ENCODE assay signal across 33 cellular contexts in genomic region chr2:184767059-184767458, GRCh38.
"Had no signal": no experiment of that assay in that cellular context is flagged by ENCODE, and none has a peak within 500 bp of the region (broad histone marks: within the 10 kb centered on the region; RNA-seq: fewer than 3 reads in every experiment).

No MANE protein-coding gene starts in this region.

- H3K27ac ChIP-seq: adrenal gland, body of pancreas, colonic mucosa, esophagus squamous epithelium, lower lobe of right lung, parathyroid adenoma, psoas muscle, sigmoid colon, uterus had no signal

- H3K9me3 ChIP-seq: adrenal gland, body of pancreas, colonic mucosa, lower lobe of right lung, psoas muscle, sigmoid colon, uterus had no signal

- H2AFZ ChIP-seq: parathyroid adenoma had no signal

- H3K9ac ChIP-seq: parathyroid adenoma had no signal

- DNase-seq: activated CD4-positive, alpha-beta memory T cell treated with anti-CD3 and anti-CD28 coated beads for 36 hours; activated CD4-positive, alpha-beta T cell treated with anti-CD3 and anti-CD28 coated beads, Interleukin-2, amount 10 ng/mL, durations not matched to agents 24 days and 14 days; activated CD4-positive, CD25-positive, alpha-beta regulatory T cell treated with anti-CD3 and anti-CD28 coated beads, Interleukin-2, amount 50 U/mL, for 72 hours; activated CD8-positive, alpha-beta memory T cell treated with anti-CD3 and anti-CD28 coated beads, Interleukin-2, amount 50 U/mL, for 4 hours; activated effector memory CD4-positive, alpha-beta T cell treated with anti-CD3 and anti-CD28 coated beads, Interleukin-2, amount 50 U/mL, for 16 hours; activated naive CD4-positive, alpha-beta T cell treated with anti-CD3 and anti-CD28 coated beads for 36 hours; activated naive CD8-positive, alpha-beta T cell treated with anti-CD3 and anti-CD28 coated beads for 36 hours; activated T-cell treated with anti-CD3 and anti-CD28 coated beads, Interleukin-2, amount 50 U/mL, for 1 hour; adrenal gland; aorta; body of pancreas; colonic mucosa; effector memory CD8-positive, alpha-beta T cell; esophagus squamous epithelium; kidney glomerular epithelial cell; lower lobe of right lung; mesenchymal stem cell; naive thymus-derived CD8-positive, alpha-beta T cell; occipital lobe; psoas muscle; sigmoid colon; small intestine; stimulated activated CD4-positive, alpha-beta T cell treated with anti-CD3 and anti-CD28 coated beads, Interleukin-4, amount 100 ng/mL, for 24 hours; substantia nigra; T-helper 9 cell; uterus had no signal

- H3K27ac Mint-ChIP-seq: activated CD4-positive, alpha-beta memory T cell treated with anti-CD3 and anti-CD28 coated beads for 36 hours; activated CD4-positive, alpha-beta T cell treated with anti-CD3 and anti-CD28 coated beads, Interleukin-2, amount 10 ng/mL, durations not matched to agents 24 days and 14 days; activated naive CD4-positive, alpha-beta T cell treated with anti-CD3 and anti-CD28 coated beads for 36 hours; activated naive CD8-positive, alpha-beta T cell treated with anti-CD3 and anti-CD28 coated beads for 36 hours; activated T-helper 1 cell treated with anti-CD3 and anti-CD28 coated beads, Interleukin-12 subunit alpha, Interleukin-12 subunit beta, Interleukin-2, Interleukin-4 antibody, amounts not matched to agents 30 ng/mL and 10 ng/mL and 1 ng/mL, durations not matched to agents 14 hours and 24 hours and 36 hours; effector memory CD8-positive, alpha-beta T cell; naive thymus-derived CD8-positive, alpha-beta T cell; stimulated activated effector memory CD8-positive, alpha-beta T cell treated with anti-CD3 and anti-CD28 coated beads, Interleukin-12 subunit alpha, Interleukin-12 subunit beta, amount 100 ng/mL, for 72 hours; stimulated activated naive CD8-positive, alpha-beta T cell treated with anti-CD3 and anti-CD28 coated beads, Interleukin-15, Interleukin-2, amounts not matched to agents 100 ng/mL and 50 ng/mL, for 24 hours; type B pancreatic cell had no signal

- H3K4me3 Mint-ChIP-seq: activated CD4-positive, alpha-beta memory T cell treated with anti-CD3 and anti-CD28 coated beads for 36 hours; activated CD4-positive, alpha-beta T cell treated with anti-CD3 and anti-CD28 coated beads, Interleukin-2, amount 10 ng/mL, durations not matched to agents 24 days and 14 days; activated naive CD4-positive, alpha-beta T cell treated with anti-CD3 and anti-CD28 coated beads for 36 hours; activated naive CD8-positive, alpha-beta T cell treated with anti-CD3 and anti-CD28 coated beads for 36 hours; activated T-helper 1 cell treated with anti-CD3 and anti-CD28 coated beads, Interleukin-12 subunit alpha, Interleukin-12 subunit beta, Interleukin-2, Interleukin-4 antibody, amounts not matched to agents 30 ng/mL and 10 ng/mL and 1 ng/mL, durations not matched to agents 14 hours and 24 hours and 36 hours; effector memory CD8-positive, alpha-beta T cell; naive thymus-derived CD8-positive, alpha-beta T cell; neural crest cell; stimulated activated effector memory CD8-positive, alpha-beta T cell treated with anti-CD3 and anti-CD28 coated beads, Interleukin-12 subunit alpha, Interleukin-12 subunit beta, amount 100 ng/mL, for 72 hours; stimulated activated naive CD8-positive, alpha-beta T cell treated with anti-CD3 and anti-CD28 coated beads, Interleukin-15, Interleukin-2, amounts not matched to agents 100 ng/mL and 50 ng/mL, for 24 hours; type B pancreatic cell had no signal

- H3K4me1 Mint-ChIP-seq: activated CD4-positive, alpha-beta T cell treated with anti-CD3 and anti-CD28 coated beads, Interleukin-2, amount 10 ng/mL, durations not matched to agents 24 days and 14 days; activated naive CD8-positive, alpha-beta T cell treated with anti-CD3 and anti-CD28 coated beads for 36 hours; neural crest cell; stimulated activated effector memory CD8-positive, alpha-beta T cell treated with anti-CD3 and anti-CD28 coated beads, Interleukin-12 subunit alpha, Interleukin-12 subunit beta, amount 100 ng/mL, for 72 hours had no signal

- H3K27me3 ChIP-seq: adrenal gland, body of pancreas, colonic mucosa, esophagus squamous epithelium, sigmoid colon, uterus had no signal

- H3K9me3 Mint-ChIP-seq: activated CD4-positive, alpha-beta T cell treated with anti-CD3 and anti-CD28 coated beads, Interleukin-2, amount 10 ng/mL, durations not matched to agents 24 days and 14 days; activated naive CD4-positive, alpha-beta T cell treated with anti-CD3 and anti-CD28 coated beads for 36 hours; activated naive CD8-positive, alpha-beta T cell treated with anti-CD3 and anti-CD28 coated beads for 36 hours; activated T-helper 1 cell treated with anti-CD3 and anti-CD28 coated beads, Interleukin-12 subunit alpha, Interleukin-12 subunit beta, Interleukin-2, Interleukin-4 antibody, amounts not matched to agents 30 ng/mL and 10 ng/mL and 1 ng/mL, durations not matched to agents 14 hours and 24 hours and 36 hours; neural crest cell; stimulated activated naive CD8-positive, alpha-beta T cell treated with anti-CD3 and anti-CD28 coated beads, Interleukin-15, Interleukin-2, amounts not matched to agents 100 ng/mL and 50 ng/mL, for 24 hours; type B pancreatic cell had no signal

- H3K36me3 ChIP-seq: adrenal gland, colonic mucosa, esophagus squamous epithelium, lower lobe of right lung, sigmoid colon, uterus had no signal

- H3K27me3 Mint-ChIP-seq: activated CD4-positive, alpha-beta memory T cell treated with anti-CD3 and anti-CD28 coated beads for 36 hours; activated CD4-positive, alpha-beta T cell treated with anti-CD3 and anti-CD28 coated beads, Interleukin-2, amount 10 ng/mL, durations not matched to agents 24 days and 14 days; activated naive CD8-positive, alpha-beta T cell treated with anti-CD3 and anti-CD28 coated beads for 36 hours; effector memory CD8-positive, alpha-beta T cell; naive thymus-derived CD8-positive, alpha-beta T cell; stimulated activated naive CD8-positive, alpha-beta T cell treated with anti-CD3 and anti-CD28 coated beads, Interleukin-15, Interleukin-2, amounts not matched to agents 100 ng/mL and 50 ng/mL, for 24 hours; type B pancreatic cell had no signal

- H3K4me3 ChIP-seq: adrenal gland, body of pancreas, colonic mucosa, esophagus squamous epithelium, lower lobe of right lung, psoas muscle, sigmoid colon, uterus had no signal

- ATAC-seq: body of pancreas; effector memory CD8-positive, alpha-beta T cell; left lobe of liver; lower lobe of right lung; naive thymus-derived CD8-positive, alpha-beta T cell; psoas muscle; stimulated activated effector memory CD8-positive, alpha-beta T cell treated with anti-CD3 and anti-CD28 coated beads, Interleukin-12 subunit alpha, Interleukin-12 subunit beta, amount 100 ng/mL, for 72 hours had no signal

- H3K4me1 ChIP-seq: adrenal gland, body of pancreas, colonic mucosa, esophagus squamous epithelium, lower lobe of right lung, parathyroid adenoma, psoas muscle, sigmoid colon, uterus had no signal
